ENCODE assay signal across 1 cellular context in genomic region chr11:62546244-62546936, GRCh38.
A peak's percentile ranks its signal among the peaks of the same experiment; 100 is the strongest.
TF ChIP-seq lines count a peak whose summit lies in the region.

AHNAK (minus strand) TSS chr11:62546806; CDS start chr11:62536098, 10,708 bp downstream.

TF ChIP-seq in K562, 482 proteins besides CTCF, POLR2A, EP300 and RAD21 (continued from another document and continues in another):
- TF ChIP-seq MITF (IDR thresholded peaks at IDR 0.05) (no peak), ZEB2 (IDR thresholded peaks at IDR 0.05) (no peak), CBX1 (IDR thresholded peaks at IDR 0.05; ENCODE audit: low read depth) (peak; percentile 74; the same call in 1 of the 2 replicates), MEIS2 (IDR thresholded peaks at IDR 0.05; ENCODE audit: partially characterized antibody) (no peak), LCOR (CRISPR knock-in tag; IDR thresholded peaks at IDR 0.05) (no peak), ZC3H4 (CRISPR knock-in tag; IDR thresholded peaks at IDR 0.05; ENCODE audit: borderline replicate concordance) (no peak), GTF2F1 (IDR thresholded peaks at IDR 0.05; ENCODE audit: low read depth, low read length) (no peak), KDM1A (IDR thresholded peaks at IDR 0.05) (no peak), ESRRA (IDR thresholded peaks at IDR 0.05; ENCODE audit: borderline replicate concordance, low read depth) (no peak), ZBTB9 (CRISPR knock-in tag; IDR thresholded peaks at IDR 0.05) (peak; percentile 85; the same call in 1 of the 2 replicates), IRF2 (CRISPR knock-in tag; IDR thresholded peaks at IDR 0.05) (peak; percentile 38), PRDM10 (IDR thresholded peaks at IDR 0.05; ENCODE audit: partially characterized antibody) (no peak), PHF21A (IDR thresholded peaks at IDR 0.05; ENCODE audit: borderline replicate concordance, low read depth) (no peak), GABPB1 (CRISPR knock-in tag; IDR thresholded peaks at IDR 0.05) (peak; percentile 26; the same call in 1 of the 2 replicates), RBM25 (IDR thresholded peaks at IDR 0.05; ENCODE audit: low read depth, low read length, severe bottlenecking) (no peak), SRF (CRISPR knock-in tag; IDR thresholded peaks at IDR 0.05) (0 out of 4 replicates have a peak, but pooled peaks of 1 of the 2 experiments have one; percentile 15), HNRNPLL (IDR thresholded peaks at IDR 0.05; ENCODE audit: low read depth, low read length, poor library complexity, severe bottlenecking) (peak; percentile 24), SIX5 (IDR thresholded peaks at IDR 0.05; ENCODE audit: borderline replicate concordance in 1 of 2, insufficient read depth in 1 of 2, low read depth in 1 of 2, low read length in 2 of 2) (no peak), UBTF (IDR thresholded peaks at IDR 0.05; ENCODE audit: borderline replicate concordance in 1 of 2, low read depth in 2 of 2, low read length in 2 of 2) (peak; percentile 98 to 99), PTRF (tag; IDR thresholded peaks at IDR 0.05) (no peak), SNAPC5 (CRISPR knock-in tag; IDR thresholded peaks at IDR 0.05) (no peak), IRF9 (tag; IDR thresholded peaks at IDR 0.05) (no peak), E2F4 (CRISPR knock-in tag; IDR thresholded peaks at IDR 0.05; ENCODE audit: low read depth) (0 out of 2 replicates have a peak, but pooled peaks have one; percentile 36), NR2C1 (IDR thresholded peaks at IDR 0.05) (no peak), NR2C1 (tag; IDR thresholded peaks at IDR 0.05) (no peak), ZNF253 (CRISPR knock-in tag; conservative IDR thresholded peaks at IDR 0.05) (no peak), NKRF (IDR thresholded peaks at IDR 0.05; ENCODE audit: borderline replicate concordance) (no peak), HOMEZ (CRISPR knock-in tag; IDR thresholded peaks at IDR 0.05) (0 out of 2 replicates have a peak, but pooled peaks have one; percentile 10), ZNF436 (CRISPR knock-in tag; IDR thresholded peaks at IDR 0.05) (0 out of 2 replicates have a peak, but pooled peaks have one; percentile 21), DPF2 (IDR thresholded peaks at IDR 0.05) (no peak), STAT5B (CRISPR knock-in tag; IDR thresholded peaks at IDR 0.05) (no peak), CCNT2 (IDR thresholded peaks at IDR 0.05; ENCODE audit: borderline replicate concordance, extremely low read depth, insufficient read length, low read depth, low read length) (peak; percentile 47), NFE2L1 (tag; IDR thresholded peaks at IDR 0.05; ENCODE audit: borderline replicate concordance, low read depth) (no peak), ZNF143 (CRISPR knock-in tag; IDR thresholded peaks at IDR 0.05) (no peak), ZNF175 (CRISPR knock-in tag; IDR thresholded peaks at IDR 0.05; ENCODE audit: low read depth) (no peak), SP1 (CRISPR knock-in tag; IDR thresholded peaks at IDR 0.05) (0 out of 2 replicates have a peak, but pooled peaks have one; percentile 31), ZNF140 (CRISPR knock-in tag; IDR thresholded peaks at IDR 0.05) (no peak), TAL1 (IDR thresholded peaks at IDR 0.05) (no peak), CXXC5 (CRISPR knock-in tag; IDR thresholded peaks at IDR 0.05) (peak; percentile 37), ZBTB11 (CRISPR knock-in tag; IDR thresholded peaks at IDR 0.05) (no peak), ATF7 (IDR thresholded peaks at IDR 0.05) (no peak), NR3C1 (CRISPR knock-in tag; IDR thresholded peaks at IDR 0.05) (0 out of 2 replicates have a peak, but pooled peaks have one; percentile 63), ZNF23 (CRISPR knock-in tag; IDR thresholded peaks at IDR 0.05) (no peak), POLR2G (IDR thresholded peaks at IDR 0.05; ENCODE audit: low read depth, low read length) (peak; percentile 92), NR0B1 (IDR thresholded peaks at IDR 0.05; ENCODE audit: partially characterized antibody) (no peak)
